ENCODE assay signal across 23 cellular contexts in genomic region chr19:40381321-40381720, GRCh38. TPM values are rescaled to one million over a fixed set of nuclear protein-coding genes. Genes with fewer than 3 reads are reported as not detected.
DNase-seq lines count a peak whose midpoint lies in the region; ATAC-seq and TF ChIP-seq lines count a peak whose summit lies in the region.
"Had no signal": no experiment of that assay in that cellular context is flagged by ENCODE, and none has a peak within 500 bp of the region (broad histone marks: within the 10 kb centered on the region; RNA-seq: fewer than 3 reads in every experiment).

No MANE protein-coding gene starts in this region.

- no peaks in the 10 kb centered on the region for H3K79me2 ChIP-seq in osteoblast (ENCODE audit: insufficient read depth, low read length)

- no peaks in the 10 kb centered on the region for H3K27me3 ChIP-seq in osteoblast (ENCODE audit: insufficient read depth, low read length)
- no peaks in the 10 kb centered on the region for H3K27me3 ChIP-seq in naive thymus-derived CD4-positive, alpha-beta T cell (ENCODE audit: control insufficient read depth in 2 of 2, insufficient read depth in 2 of 2, low read length in 2 of 2)
- H3K27me3 ChIP-seq: dorsolateral prefrontal cortex, ovary, thyroid gland had no signal

- H4K20me1 ChIP-seq in osteoblast (ENCODE audit: insufficient read depth, low read length), result no peaks in the 10 kb centered on the region

- intact Hi-C loops in naive thymus-derived CD4-positive, alpha-beta T cell (cut with micrococcal nuclease), result no loop called here

- no peak overlapping the region for H2AFZ ChIP-seq in osteoblast (ENCODE audit: low read length)

- CTCF ChIA-PET in naive thymus-derived CD4-positive, alpha-beta T cell (lab: Charles Lee), result no interaction called here

- H3K9me3 Mint-ChIP-seq in naive thymus-derived CD4-positive, alpha-beta T cell, result peaks cover 0 to 1% (median 0%) of the 10 kb centered on the region in 11 donors
- H3K9me3 Mint-ChIP-seq: stimulated activated effector memory CD8-positive, alpha-beta T cell treated with anti-CD3 and anti-CD28 coated beads, Interleukin-12 subunit alpha, Interleukin-12 subunit beta, amount 100 ng/mL, for 72 hours had no signal

- peaks cover 0 to 4% (median 0%) of the 10 kb centered on the region in 5 donors for H3K36me3 Mint-ChIP-seq in naive thymus-derived CD4-positive, alpha-beta T cell
- H3K36me3 Mint-ChIP-seq: activated CD8-positive, alpha-beta memory T cell treated with anti-CD3 and anti-CD28 coated beads, Interleukin-2, amount 10 ng/mL, durations not matched to agents 7 days and 5 days; stimulated activated effector memory CD8-positive, alpha-beta T cell treated with anti-CD3 and anti-CD28 coated beads, Interleukin-12 subunit alpha, Interleukin-12 subunit beta, amount 100 ng/mL, for 72 hours had no signal

- peak; percentile 55 for DNase-seq in HuH-7 (ENCODE audit: low spot score)
- DNase-seq in choroid plexus epithelial cell (ENCODE audit: low read depth), result no peak
- DNase-seq in osteoblast (ENCODE audit: insufficient read length, low spot score, missing footprints), result peak; percentile 75
- DNase-seq in naive thymus-derived CD4-positive, alpha-beta T cell, result no peak
- DNase-seq: activated CD8-positive, alpha-beta memory T cell treated with anti-CD3 and anti-CD28 coated beads, Interleukin-2, amount 10 ng/mL, durations not matched to agents 7 days and 5 days; activated gamma-delta T cell treated with Interleukin-2 at 50 U/mL for 16 hours; DMS79 treated with DMSO at 0.1 percent for 48 hours; dorsolateral prefrontal cortex; hypothalamus; KG1; left colon; NCI-H1092 treated with DMSO at 0.1 percent for 48 hours; NCI-H774; ovary; RPMI8226; thyroid gland had no signal

- no peak overlapping the region for H3K4me2 ChIP-seq in osteoblast (ENCODE audit: insufficient read depth, low read length)

- H3K27me3 Mint-ChIP-seq in naive thymus-derived CD4-positive, alpha-beta T cell, result no peaks in the 10 kb centered on the region

- H3K36me3 ChIP-seq in osteoblast (ENCODE audit: insufficient read depth, low read length), result no peaks in the 10 kb centered on the region
- H3K36me3 ChIP-seq in naive thymus-derived CD4-positive, alpha-beta T cell (ENCODE audit: control insufficient read depth in 2 of 3, insufficient read depth in 3 of 3, low read length in 3 of 3), result peaks cover 0 to 29% (median 6%) of the 10 kb centered on the region in 3 experiments
- H3K36me3 ChIP-seq: ovary had no signal

- no peak for ATAC-seq in HG03097 (IDR thresholded peaks at IDR 0.05; ENCODE audit: low FRiP score, unreplicated experiment)
- no peak for ATAC-seq in naive thymus-derived CD4-positive, alpha-beta T cell
- ATAC-seq: activated CD4-positive, CD25-positive, alpha-beta regulatory T cell treated with anti-CD3 and anti-CD28 coated beads, Interleukin-2, amount 50 U/mL, for 24 hours; activated CD8-positive, alpha-beta memory T cell treated with anti-CD3 and anti-CD28 coated beads, Interleukin-2, amount 10 ng/mL, durations not matched to agents 7 days and 5 days; left colon; stimulated activated effector memory CD8-positive, alpha-beta T cell treated with anti-CD3 and anti-CD28 coated beads, Interleukin-12 subunit alpha, Interleukin-12 subunit beta, amount 100 ng/mL, for 72 hours had no signal

- H3K4me3 ChIP-seq in choroid plexus epithelial cell (ENCODE audit: low read depth, low read length), result no peak overlapping the region
- H3K4me3 ChIP-seq in osteoblast (ENCODE audit: insufficient read depth, low read length), result no peak overlapping the region
- H3K4me3 ChIP-seq in naive thymus-derived CD4-positive, alpha-beta T cell (ENCODE audit: low read length), result no peak overlapping the region
- H3K4me3 ChIP-seq: dorsolateral prefrontal cortex, ovary, thyroid gland had no signal

- no peak overlapping the region for H3K27ac ChIP-seq in osteoblast (ENCODE audit: low read depth, low read length)
- H3K27ac ChIP-seq in naive thymus-derived CD4-positive, alpha-beta T cell (ENCODE audit: low read depth, low read length), result no peak overlapping the region
- H3K27ac ChIP-seq: dorsolateral prefrontal cortex, HL-60, ovary, thyroid gland had no signal

- POLR2A ChIA-PET in naive thymus-derived CD4-positive, alpha-beta T cell (lab: Charles Lee), result no interaction called here

- no peaks in the 10 kb centered on the region for H3K4me1 ChIP-seq in osteoblast (ENCODE audit: insufficient read depth, low read length)
- H3K4me1 ChIP-seq in naive thymus-derived CD4-positive, alpha-beta T cell (ENCODE audit: control insufficient read depth in 2 of 2, insufficient read depth in 2 of 2, low read length in 2 of 2), result no peaks in the 10 kb centered on the region
- H3K4me1 ChIP-seq: thyroid gland had no signal

- peak overlapping the region in 3 of 9 donors; percentile 7 to 74 (median 45) for H3K27ac Mint-ChIP-seq in naive thymus-derived CD4-positive, alpha-beta T cell
- H3K27ac Mint-ChIP-seq: activated CD8-positive, alpha-beta memory T cell treated with anti-CD3 and anti-CD28 coated beads, Interleukin-2, amount 10 ng/mL, durations not matched to agents 7 days and 5 days; stimulated activated effector memory CD8-positive, alpha-beta T cell treated with anti-CD3 and anti-CD28 coated beads, Interleukin-12 subunit alpha, Interleukin-12 subunit beta, amount 100 ng/mL, for 72 hours had no signal

- no peaks in the 10 kb centered on the region for H3K9me3 ChIP-seq in osteoblast (ENCODE audit: low read depth, low read length)
- no peaks in the 10 kb centered on the region for H3K9me3 ChIP-seq in naive thymus-derived CD4-positive, alpha-beta T cell (ENCODE audit: control insufficient read depth in 2 of 3, low read length in 3 of 3)
- H3K9me3 ChIP-seq: ovary, thyroid gland had no signal

- no peaks in the 10 kb centered on the region for H3K4me1 Mint-ChIP-seq in naive thymus-derived CD4-positive, alpha-beta T cell
- H3K4me1 Mint-ChIP-seq: CD14-positive monocyte; stimulated activated effector memory CD8-positive, alpha-beta T cell treated with anti-CD3 and anti-CD28 coated beads, Interleukin-12 subunit alpha, Interleukin-12 subunit beta, amount 100 ng/mL, for 72 hours had no signal

- TF ChIP-seq CTCF in choroid plexus epithelial cell (conservative IDR thresholded peaks at IDR 0.05; ENCODE audit: low read depth, low read length), result peak; percentile 37
- no peak for TF ChIP-seq CTCF in osteoblast (IDR thresholded peaks at IDR 0.05; ENCODE audit: extremely low read depth, low read depth, low read length)

- no peak overlapping the region for H3K4me3 Mint-ChIP-seq in naive thymus-derived CD4-positive, alpha-beta T cell
- H3K4me3 Mint-ChIP-seq: activated CD8-positive, alpha-beta memory T cell treated with anti-CD3 and anti-CD28 coated beads, Interleukin-2, amount 10 ng/mL, durations not matched to agents 7 days and 5 days; CD14-positive monocyte; stimulated activated effector memory CD8-positive, alpha-beta T cell treated with anti-CD3 and anti-CD28 coated beads, Interleukin-12 subunit alpha, Interleukin-12 subunit beta, amount 100 ng/mL, for 72 hours had no signal

RNA-seq across cellular contexts. Expression of gene HIPK4, which starts 8.7 kb away (rescaled TPM):
- total RNA-seq in osteoblast, result 0.29 and 0.36 TPM in 2 replicates
- under 1 TPM in 2 of 5 experiments, not detected in 3; 0.12 to 0.24 TPM for total RNA-seq in naive thymus-derived CD4-positive, alpha-beta T cell
- polyA plus RNA-seq in naive thymus-derived CD4-positive, alpha-beta T cell, result not detected
- total RNA-seq: activated CD8-positive, alpha-beta memory T cell treated with anti-CD3 and anti-CD28 coated beads, Interleukin-2, amount 10 ng/mL, durations not matched to agents 7 days and 5 days; astrocyte; mucosa of gallbladder had no signal
- polyA plus RNA-seq: CD14-positive monocyte had no signal

RNA-seq across cellular contexts. Expression of gene PRX, which starts 31.9 kb away (rescaled TPM):
- total RNA-seq in osteoblast, result 2.7 and 3.3 TPM in 2 replicates
- total RNA-seq in naive thymus-derived CD4-positive, alpha-beta T cell, result 1 to 10 TPM in 4 of 5 experiments, under 1 TPM in 1; 0.85 to 4.0 (median 2.6) TPM
- polyA plus RNA-seq in naive thymus-derived CD4-positive, alpha-beta T cell, result under 1 TPM; 0.14 to 0.60 TPM

RNA-seq across cellular contexts. Expression of gene PLD3, which starts 32.8 kb away (rescaled TPM):
- 136 and 239 TPM in 2 replicates for total RNA-seq in osteoblast
- 100 to 1,000 TPM in 3 of 5 experiments, 10 to 100 TPM in 2; 75.4 to 137 (median 114) TPM for total RNA-seq in naive thymus-derived CD4-positive, alpha-beta T cell
- polyA plus RNA-seq in naive thymus-derived CD4-positive, alpha-beta T cell, result 10 to 100 TPM; 60.1 to 82.1 TPM

RNA-seq across cellular contexts. Expression of gene C19orf47, which starts 33.1 kb away (rescaled TPM):
- 3.6 and 7.7 TPM in 2 replicates for total RNA-seq in osteoblast
- total RNA-seq in naive thymus-derived CD4-positive, alpha-beta T cell, result 10 to 100 TPM; 12.6 to 20.3 (median 15.8) TPM
- 10 to 100 TPM in 1 of 2 donors, 1 to 10 TPM in 1; 9.1 to 13.2 TPM for polyA plus RNA-seq in naive thymus-derived CD4-positive, alpha-beta T cell

RNA-seq across cellular contexts. Expression of gene SERTAD1, which starts 44.5 kb away (rescaled TPM):
- 15.2 and 15.3 TPM in 2 replicates for total RNA-seq in osteoblast
- 10 to 100 TPM in 4 of 5 experiments, 1 to 10 TPM in 1; 8.1 to 30.9 (median 13.5) TPM for total RNA-seq in naive thymus-derived CD4-positive, alpha-beta T cell
- polyA plus RNA-seq in naive thymus-derived CD4-positive, alpha-beta T cell, result 1 to 10 TPM; 3.3 to 6.9 TPM

Comparison
In these comparisons a context has a peak if more than half of its experiments do, and no peak if none do; other contexts are left out.
1. DNase-seq: peak in HuH-7 (single experiment) and osteoblast (single experiment); none in choroid plexus epithelial cell (single experiment) and naive thymus-derived CD4-positive, alpha-beta T cell (0 of 9).